Comparison of ENCODE assay signal across 19 cellular contexts in genomic region chr1:10161541-10162290, GRCh38. TPM values are rescaled to one million over a fixed set of nuclear protein-coding genes. Genes with fewer than 3 reads are reported as not detected.
A peak's percentile ranks its signal among the peaks of the same experiment; 100 is the strongest.
DNase-seq lines count a peak whose midpoint lies in the region; ATAC-seq and TF ChIP-seq lines count a peak whose summit lies in the region.
"Had no signal": no experiment of that assay in that cellular context is flagged by ENCODE, and none has a peak within 500 bp of the region (broad histone marks: within the 10 kb centered on the region; RNA-seq: fewer than 3 reads in every experiment).

No MANE protein-coding gene starts in this region.

- no peaks in the 10 kb centered on the region for H3K4me1 Mint-ChIP-seq in activated CD4-positive, alpha-beta T cell treated with anti-CD3 and anti-CD28 coated beads for 36 hours
- peaks cover 18% of the 10 kb centered on the region for H3K4me1 Mint-ChIP-seq in neural progenitor cell
- H3K4me1 Mint-ChIP-seq in stimulated activated naive B cell treated with anti-CD40 and anti-IgM and Interleukin-4, amounts not matched to agents 10 μg/mL and 1 μg/mL and 100 μg/mL, for 72 hours: no peaks in the 10 kb centered on the region
- H3K4me1 Mint-ChIP-seq: central memory CD8-positive, alpha-beta T cell had no signal

- intact Hi-C loops in activated CD4-positive, alpha-beta T cell treated with anti-CD3 and anti-CD28 coated beads for 36 hours (cut with DNase I, micrococcal nuclease): no loop called here
- intact Hi-C loops in Right ventricle myocardium superior (cut with DNase I) (no loop called here), transverse colon (cut with DNase I; ENCODE audit: low total_unique reads) (no loop called here)

- no peak for DNase-seq in activated CD4-positive, alpha-beta T cell treated with anti-CD3 and anti-CD28 coated beads for 36 hours
- no peak for DNase-seq in activated CD4-positive, alpha-beta T cell treated with anti-CD3 and anti-CD28 coated beads for 1 hour
- DNase-seq in Right ventricle myocardium superior: peak; percentile 64
- DNase-seq in neural progenitor cell (ENCODE audit: low spot score): no peak
- peak; percentile 17 for DNase-seq in transverse colon
- DNase-seq in activated CD8-positive, alpha-beta memory T cell treated with anti-CD3 and anti-CD28 coated beads for 24 hours: no peak
- DNase-seq in stimulated activated naive B cell treated with anti-CD40 and anti-IgM and Interleukin-4, amounts not matched to agents 10 μg/mL and 1 μg/mL and 100 μg/mL, for 72 hours: no peak
- DNase-seq: activated CD4-positive, alpha-beta T cell treated with anti-CD3 and anti-CD28 coated beads, Interleukin-2, amount 10 ng/mL, durations not matched to agents 24 days and 14 days; CD4-positive, CD25-positive, alpha-beta regulatory T cell; NCI-H1417 treated with DMSO at 0.1 percent for 48 hours; NCI-H345; SHP77 treated with DMSO at 0.1 percent for 48 hours; trophoblast cell had no signal

- no peaks in the 10 kb centered on the region for H4K20me1 ChIP-seq in neural progenitor cell (ENCODE audit: low read depth)

- H3K27ac Mint-ChIP-seq in activated CD4-positive, alpha-beta T cell treated with anti-CD3 and anti-CD28 coated beads for 36 hours: no peak overlapping the region
- peak overlapping the region; percentile 46 for H3K27ac Mint-ChIP-seq in neural progenitor cell
- H3K27ac Mint-ChIP-seq in stimulated activated naive B cell treated with anti-CD40 and anti-IgM and Interleukin-4, amounts not matched to agents 10 μg/mL and 1 μg/mL and 100 μg/mL, for 72 hours: no peak overlapping the region
- H3K27ac Mint-ChIP-seq: activated CD4-positive, alpha-beta T cell treated with anti-CD3 and anti-CD28 coated beads, Interleukin-2, amount 10 ng/mL, durations not matched to agents 24 days and 14 days; activated naive CD8-positive, alpha-beta T cell had no signal

- no peak overlapping the region for H3K4me3 ChIP-seq in neural progenitor cell
- H3K4me3 ChIP-seq in transverse colon: no peak overlapping the region

- in situ Hi-C loops in transverse colon (cut with MboI; ENCODE audit: low pct_ligation_motif_present in 1 of 4, low pct_unique_long_range_greater_than_20kb in 1 of 4, low sequenced_read_pairs in 3 of 4): no loop called here

- H3K4me1 ChIP-seq in neural progenitor cell: no peaks in the 10 kb centered on the region
- H3K4me1 ChIP-seq in transverse colon: peaks cover 0 to 7% (median 0%) of the 10 kb centered on the region in 4 donors

- H3K79me2 ChIP-seq in neural progenitor cell (ENCODE audit: low read depth): no peaks in the 10 kb centered on the region

- H3K27me3 Mint-ChIP-seq in activated CD4-positive, alpha-beta T cell treated with anti-CD3 and anti-CD28 coated beads for 36 hours: no peaks in the 10 kb centered on the region
- H3K27me3 Mint-ChIP-seq in neural progenitor cell (ENCODE audit: insufficient read depth, low read depth): peaks cover 2% of the 10 kb centered on the region
- H3K27me3 Mint-ChIP-seq in stimulated activated naive B cell treated with anti-CD40 and anti-IgM and Interleukin-4, amounts not matched to agents 10 μg/mL and 1 μg/mL and 100 μg/mL, for 72 hours: no peaks in the 10 kb centered on the region
- H3K27me3 Mint-ChIP-seq: activated CD4-positive, alpha-beta T cell treated with anti-CD3 and anti-CD28 coated beads, Interleukin-2, amount 10 ng/mL, durations not matched to agents 24 days and 14 days; activated naive CD8-positive, alpha-beta T cell; CD4-positive, CD25-positive, alpha-beta regulatory T cell; central memory CD8-positive, alpha-beta T cell; progenitor cell of endocrine pancreas had no signal

- peak; percentile 19 for ATAC-seq in activated CD4-positive, alpha-beta T cell treated with anti-CD3 and anti-CD28 coated beads for 36 hours
- peak; percentile 89 for ATAC-seq in Right ventricle myocardium superior (ENCODE audit: poor library complexity)
- ATAC-seq in HG02970 (IDR thresholded peaks at IDR 0.05; ENCODE audit: low FRiP score, unreplicated experiment): no peak
- no peak for ATAC-seq in stimulated activated naive B cell treated with anti-CD40 and anti-IgM and Interleukin-4, amounts not matched to agents 10 μg/mL and 1 μg/mL and 100 μg/mL, for 72 hours (replicated peaks)

- H3K36me3 Mint-ChIP-seq in activated CD4-positive, alpha-beta T cell treated with anti-CD3 and anti-CD28 coated beads for 36 hours (ENCODE audit: low read depth): peaks cover 15% of the 10 kb centered on the region
- peaks cover 34% of the 10 kb centered on the region for H3K36me3 Mint-ChIP-seq in neural progenitor cell
- peaks cover 22 to 41% of the 10 kb centered on the region in 2 donors for H3K36me3 Mint-ChIP-seq in stimulated activated naive B cell treated with anti-CD40 and anti-IgM and Interleukin-4, amounts not matched to agents 10 μg/mL and 1 μg/mL and 100 μg/mL, for 72 hours

- H3F3A ChIP-seq in neural progenitor cell (ENCODE audit: low read depth): no peaks in the 10 kb centered on the region

- H3K27me3 ChIP-seq in neural progenitor cell (no peaks in the 10 kb centered on the region), transverse colon (no peaks in the 10 kb centered on the region)

- H3K9me3 ChIP-seq in neural progenitor cell (ENCODE audit: low read depth) (no peaks in the 10 kb centered on the region), transverse colon (no peaks in the 10 kb centered on the region)

- H3K9me3 Mint-ChIP-seq in activated CD4-positive, alpha-beta T cell treated with anti-CD3 and anti-CD28 coated beads for 36 hours (ENCODE audit: low read depth): no peaks in the 10 kb centered on the region
- H3K9me3 Mint-ChIP-seq in neural progenitor cell: no peaks in the 10 kb centered on the region
- no peaks in the 10 kb centered on the region for H3K9me3 Mint-ChIP-seq in stimulated activated naive B cell treated with anti-CD40 and anti-IgM and Interleukin-4, amounts not matched to agents 10 μg/mL and 1 μg/mL and 100 μg/mL, for 72 hours
- H3K9me3 Mint-ChIP-seq: activated CD4-positive, alpha-beta T cell treated with anti-CD3 and anti-CD28 coated beads, Interleukin-2, amount 10 ng/mL, durations not matched to agents 24 days and 14 days; CD4-positive, CD25-positive, alpha-beta regulatory T cell; central memory CD8-positive, alpha-beta T cell had no signal

- TF ChIP-seq CTCF in neural progenitor cell (IDR thresholded peaks at IDR 0.05): no peak
- no peak for TF ChIP-seq CTCF in transverse colon (IDR thresholded peaks at IDR 0.05)

- H3K9ac ChIP-seq in neural progenitor cell: no peak overlapping the region
- H3K9ac ChIP-seq: KMS-11 had no signal

- H3K4me3 Mint-ChIP-seq in activated CD4-positive, alpha-beta T cell treated with anti-CD3 and anti-CD28 coated beads for 36 hours: no peak overlapping the region
- H3K4me3 Mint-ChIP-seq in neural progenitor cell: no peak overlapping the region
- no peak overlapping the region for H3K4me3 Mint-ChIP-seq in stimulated activated naive B cell treated with anti-CD40 and anti-IgM and Interleukin-4, amounts not matched to agents 10 μg/mL and 1 μg/mL and 100 μg/mL, for 72 hours
- H3K4me3 Mint-ChIP-seq: activated CD4-positive, alpha-beta T cell treated with anti-CD3 and anti-CD28 coated beads, Interleukin-2, amount 10 ng/mL, durations not matched to agents 24 days and 14 days; activated naive CD8-positive, alpha-beta T cell; CD4-positive, CD25-positive, alpha-beta regulatory T cell; central memory CD8-positive, alpha-beta T cell had no signal

- CTCF ChIA-PET in activated CD4-positive, alpha-beta T cell treated with anti-CD3 and anti-CD28 coated beads for 36 hours (lab: Charles Lee): interaction anchor here (1.2 kb wide), 1 partner anchor 49 kb away, joined by 3 read pairs; the partner anchor contains the start of gene KIF1B

- no peak for TF ChIP-seq POLR2A in transverse colon (IDR thresholded peaks at IDR 0.05)

- H3K27ac ChIP-seq in neural progenitor cell (no peak overlapping the region), transverse colon (peak overlapping the region; percentile 9 to 68 (median 52))
- H3K27ac ChIP-seq: 22Rv1, KMS-11 had no signal

- H3K36me3 ChIP-seq in neural progenitor cell: no peaks in the 10 kb centered on the region
- H3K36me3 ChIP-seq in transverse colon: peaks cover 0 to 20% (median 6%) of the 10 kb centered on the region in 4 donors

- H3K4me2 ChIP-seq in neural progenitor cell: no peak overlapping the region
- H3K4me2 ChIP-seq: KMS-11 had no signal

- no peak for TF ChIP-seq EP300 in transverse colon (IDR thresholded peaks at IDR 0.05; ENCODE audit: low read depth)

- 87 to 96% methylated on average over 11 to 17 of the region's 17 CpGs for WGBS in transverse colon (ENCODE audit: low coverage in 1 of 2), 2 donors

- POLR2A ChIA-PET in activated CD4-positive, alpha-beta T cell treated with anti-CD3 and anti-CD28 coated beads for 36 hours (lab: Charles Lee): no interaction called here

- H2AFZ ChIP-seq in neural progenitor cell (replicated peaks): no peak overlapping the region

RNA-seq across cellular contexts. Expression of gene KIF1B, which starts 48.7 kb away (rescaled TPM):
- 10 to 100 TPM; 12.3 to 13.5 TPM for total RNA-seq in activated CD4-positive, alpha-beta T cell treated with anti-CD3 and anti-CD28 coated beads for 36 hours
- total RNA-seq in Right ventricle myocardium superior (66.8 TPM), neural progenitor cell (ENCODE audit: low replicate concordance) (49.8 and 52.0 TPM in 2 replicates), transverse colon (10 to 100 TPM; 50.9 to 87.9 (median 71.4) TPM)

Comparison
In these comparisons a context has a peak if more than half of its experiments do, and no peak if none do; other contexts are left out.
1. ATAC-seq: peak in activated CD4-positive, alpha-beta T cell treated with anti-CD3 and anti-CD28 coated beads for 36 hours (single experiment) and Right ventricle myocardium superior (single experiment); none in HG02970 (single experiment) and stimulated activated naive B cell treated with anti-CD40 and anti-IgM and Interleukin-4, amounts not matched to agents 10 μg/mL and 1 μg/mL and 100 μg/mL, for 72 hours (0 of 2).
2. DNase-seq: peak in Right ventricle myocardium superior (single experiment) and transverse colon (single experiment); none in activated CD4-positive, alpha-beta T cell treated with anti-CD3 and anti-CD28 coated beads for 36 hours (single experiment), activated CD4-positive, alpha-beta T cell treated with anti-CD3 and anti-CD28 coated beads for 1 hour (single experiment), neural progenitor cell (single experiment), activated CD8-positive, alpha-beta memory T cell treated with anti-CD3 and anti-CD28 coated beads for 24 hours (single experiment) and stimulated activated naive B cell treated with anti-CD40 and anti-IgM and Interleukin-4, amounts not matched to agents 10 μg/mL and 1 μg/mL and 100 μg/mL, for 72 hours (single experiment).